In the genomic region with DNA sequence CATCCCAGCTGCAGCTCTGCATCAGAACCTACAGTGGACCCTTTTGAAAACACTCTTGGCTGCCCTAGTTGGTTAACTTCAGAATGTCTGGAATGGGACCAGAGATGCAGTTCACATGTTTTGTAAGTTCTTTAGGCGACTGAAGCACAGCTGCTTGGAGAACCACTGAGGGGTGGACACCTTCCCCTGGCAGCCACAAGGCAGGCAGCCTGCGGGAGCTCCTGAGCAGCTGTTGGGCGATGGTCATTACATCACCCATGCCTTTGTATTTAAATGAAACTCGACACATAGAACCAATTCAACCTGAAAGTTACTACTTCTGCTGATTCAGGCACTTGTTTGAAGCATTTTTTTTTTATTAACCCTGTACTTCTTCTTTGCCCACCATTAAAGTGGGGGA, we compare ENCODE assay signal across 17 cellular contexts.
"Had no signal": no experiment of that assay in that cellular context is flagged by ENCODE, and none has a peak within 500 bp of the region (broad histone marks: within the 10 kb centered on the region; RNA-seq: fewer than 3 reads in every experiment).

No MANE protein-coding gene starts in this region.

- H3K27ac Mint-ChIP-seq: activated CD4-positive, alpha-beta T cell treated with anti-CD3 and anti-CD28 coated beads for 36 hours; activated T-helper 2 cell treated with anti-CD3 and anti-CD28 coated beads, Interferon-gamma antibody, Interleukin-2, Interleukin-4, amounts not matched to agents 10 μg/mL and 5 μg/mL and 100 μg/mL, durations not matched to agents 14 hours and 24 hours and 36 hours; dendritic cell treated with granulocyte-macrophage colony-stimulating factor and Interleukin-4, amounts not matched to agents 40 ng/mL and 50 ng/mL, for 4 days; endodermal cell; T-cell had no signal

- H3K4me3 ChIP-seq: hepatocyte, upper lobe of left lung had no signal

- H2AFZ ChIP-seq: hepatocyte had no signal

- H3K79me2 ChIP-seq: hepatocyte had no signal

- H3K27ac ChIP-seq: brain microvascular endothelial cell, hepatocyte, upper lobe of left lung had no signal

- ATAC-seq: activated CD4-positive, alpha-beta T cell treated with anti-CD3 and anti-CD28 coated beads for 36 hours; stimulated activated naive CD8-positive, alpha-beta T cell treated with anti-CD3 and anti-CD28 coated beads, Interleukin-15, Interleukin-2, amounts not matched to agents 100 U/mL and 50 U/mL, for 24 hours; T-cell had no signal

- H3K4me1 Mint-ChIP-seq: endodermal cell, T-cell had no signal

- H3K36me3 Mint-ChIP-seq: T-cell had no signal

- H3K9me3 ChIP-seq: upper lobe of left lung had no signal

- H3K27me3 Mint-ChIP-seq: T-cell had no signal

- H3K36me3 ChIP-seq: brain microvascular endothelial cell had no signal

- H3K27me3 ChIP-seq: brain microvascular endothelial cell, hepatocyte, upper lobe of left lung had no signal

- DNase-seq: activated CD4-positive, alpha-beta T cell treated with anti-CD3 and anti-CD28 coated beads for 36 hours; activated naive CD4-positive, alpha-beta T cell treated with anti-CD3 and anti-CD28 coated beads, Interleukin-2, amount 50 U/mL, for 16 hours; activated T-cell treated with anti-CD3 and anti-CD28 coated beads for 4 hours; brain microvascular endothelial cell; endodermal cell; erythroblast; mammary epithelial cell; stimulated activated CD4-positive, alpha-beta T cell treated with anti-CD3 and anti-CD28 coated beads, Interleukin-4, amount 100 ng/mL, for 1 hour; stimulated activated CD8-positive, alpha-beta memory T cell treated with anti-CD3 and anti-CD28 coated beads, Interleukin-4, amount 100 ng/mL, for 48 hours; stimulated activated naive CD8-positive, alpha-beta T cell treated with anti-CD3 and anti-CD28 coated beads, Interleukin-15, Interleukin-2, amounts not matched to agents 100 U/mL and 50 U/mL, for 24 hours; T-cell; T1000; upper lobe of left lung had no signal

- H3K4me2 ChIP-seq: hepatocyte had no signal

- H3K9me3 Mint-ChIP-seq: activated T-helper 2 cell treated with anti-CD3 and anti-CD28 coated beads, Interferon-gamma antibody, Interleukin-2, Interleukin-4, amounts not matched to agents 10 μg/mL and 5 μg/mL and 100 μg/mL, durations not matched to agents 14 hours and 24 hours and 36 hours; dendritic cell treated with granulocyte-macrophage colony-stimulating factor and Interleukin-4, amounts not matched to agents 40 ng/mL and 50 ng/mL, for 4 days; nephron; T-cell had no signal

- H3K4me3 Mint-ChIP-seq: activated CD4-positive, alpha-beta T cell treated with anti-CD3 and anti-CD28 coated beads for 36 hours; dendritic cell treated with granulocyte-macrophage colony-stimulating factor and Interleukin-4, amounts not matched to agents 40 ng/mL and 50 ng/mL, for 4 days; endodermal cell; nephron; T-cell had no signal
